In genomic region chr1:191578281-191578680, GRCh38 we compare ENCODE assay signal across 25 cellular contexts.
"Had no signal": no experiment of that assay in that cellular context is flagged by ENCODE, and none has a peak within 500 bp of the region (broad histone marks: within the 10 kb centered on the region; RNA-seq: fewer than 3 reads in every experiment).

No MANE protein-coding gene starts in this region.

- H3K36me3 ChIP-seq: SJSA1 had no signal

- DNase-seq: Kasumi-1; MM.1S; NCI-H1105; NCI-H1417; NCI-H187; NCI-H2029; NCI-H2081 treated with DMSO at 0.1 percent for 48 hours; NCI-H2171; NCI-H226; NCI-H446; NCI-H510A; NCI-H524 treated with DMSO at 0.1 percent for 48 hours; NCI-H69; NCI-H774; NK-92 treated with Interleukin-12 subunit alpha and Interleukin-12 subunit beta, amount 100 ng/mL, for 24 hours; PC-3; SIG-M5 had no signal

- H3K27ac Mint-ChIP-seq: IgD-negative memory B cell had no signal

- H3K27me3 ChIP-seq: SJSA1 had no signal

- H3K4me1 ChIP-seq: SJSA1 had no signal

- H3K27ac ChIP-seq: HL-60, KMS-11, RWPE1, SJSA1, SK-N-MC had no signal

- H3K9ac ChIP-seq: KMS-11 had no signal

- H3K4me1 Mint-ChIP-seq: IgD-negative memory B cell had no signal

- H3K27me3 Mint-ChIP-seq: IgD-negative memory B cell had no signal

- H3K4me3 ChIP-seq: K562, SJSA1, SK-N-MC had no signal

- ATAC-seq: Panc1, PC-3 had no signal

- H3K4me2 ChIP-seq: KMS-11 had no signal

- H3K9me3 ChIP-seq: SJSA1 had no signal

- H3K36me3 Mint-ChIP-seq: IgD-negative memory B cell had no signal

- H3K4me3 Mint-ChIP-seq: IgD-negative memory B cell had no signal
